8 cellular contexts compared by ENCODE assay signal in genomic region chr11:119338946-119339580, GRCh38. TPM values are rescaled to one million over a fixed set of nuclear protein-coding genes. Genes with fewer than 3 reads are reported as not detected.
DNase-seq lines count a peak whose midpoint lies in the region; ATAC-seq, FAIRE-seq and TF ChIP-seq lines count a peak whose summit lies in the region.

No MANE protein-coding gene starts in this region.

- POLR2A ChIA-PET in HepG2 (lab: Yijun Ruan, JAX) = interaction anchor here (0.6 to 3.2 kb wide), 11 partner anchors 9 to 223 kb away, joined by 3 to 31 read pairs (median 7); partner anchors contain the start of genes CBL, MCAM and USP2
- POLR2A ChIA-PET in endothelial cell of umbilical vein (lab: Charles Lee) = interaction anchor here (0.8 to 2.3 kb wide), 4 partner anchors 22 to 245 kb away, joined by 3 to 18 read pairs (median 14); partner anchors contain the start of gene MCAM

- H3K9me3 ChIP-seq in right lobe of liver = no peaks in the 10 kb centered on the region
- no peaks in the 10 kb centered on the region for H3K9me3 ChIP-seq in HepG2 (ENCODE audit: low read length)
- no peaks in the 10 kb centered on the region for H3K9me3 ChIP-seq in endothelial cell of umbilical vein (replicated peaks; ENCODE audit: control insufficient read depth, insufficient read depth, low read length)

- H3K4me1 Mint-ChIP-seq in naive B cell = peaks cover 27 to 66% (median 60%) of the 10 kb centered on the region in 3 donors

- peaks cover 24% of the 10 kb centered on the region for H3K79me2 ChIP-seq in HepG2 (ENCODE audit: insufficient read depth, low read length)
- peaks cover 23% of the 10 kb centered on the region for H3K79me2 ChIP-seq in endothelial cell of umbilical vein (ENCODE audit: control insufficient read depth, insufficient read depth, low read length)

- no peaks in the 10 kb centered on the region for H3K9me1 ChIP-seq in endothelial cell of umbilical vein (replicated peaks; ENCODE audit: control insufficient read depth, extremely low read depth, insufficient read depth, low read length)

- no peak overlapping the region for H2AFZ ChIP-seq in HepG2 (ENCODE audit: low read length)
- no peak overlapping the region for H2AFZ ChIP-seq in endothelial cell of umbilical vein (ENCODE audit: low read depth, low read length)

- CTCF ChIA-PET in HepG2 (lab: Yijun Ruan, JAX; ENCODE audit: low intra/inter-chr PET ratio, low total read pairs) = interaction anchor here (1.3 to 1.9 kb wide), 4 partner anchors 13 to 42 kb away, joined by 4 to 17 read pairs (median 9); partner anchors contain the start of gene USP2
- CTCF ChIA-PET in endothelial cell of umbilical vein (lab: Charles Lee) = interaction anchor here (0.6 to 6.3 kb wide), 37 partner anchors 12 to 390 kb away, joined by 3 to 301 read pairs (median 6); partner anchors contain the start of genes CBL, CENATAC, DPAGT1 and HINFP

- no peaks in the 10 kb centered on the region for H3K27me3 ChIP-seq in right lobe of liver
- H3K27me3 ChIP-seq in HepG2 (ENCODE audit: control insufficient read depth in 1 of 2, insufficient read depth in 2 of 2, low read length in 2 of 2) = peaks cover 2 to 33% of the 10 kb centered on the region in 2 experiments; a peak in 4 of 5 replicates
- no peaks in the 10 kb centered on the region for H3K27me3 ChIP-seq in endothelial cell of umbilical vein (ENCODE audit: control insufficient read depth in 2 of 2, insufficient read depth in 2 of 2, low read length in 2 of 2)

- no TSS peak for BruUV-seq in HepG2 (replicated peaks; lab: Mats Ljungman, UMichigan)
- TSS peak; percentile 75 for BruUV-seq in endothelial cell of umbilical vein (replicated peaks; lab: Mats Ljungman, UMichigan)

- peaks cover 4% of the 10 kb centered on the region; the same call in 1 of the 2 replicates for H4K20me1 ChIP-seq in HepG2 (ENCODE audit: insufficient read depth, low read length)
- no peaks in the 10 kb centered on the region for H4K20me1 ChIP-seq in endothelial cell of umbilical vein (replicated peaks; ENCODE audit: control insufficient read depth, extremely low read depth, insufficient read depth, low read length)

- H3K4me1 ChIP-seq in right lobe of liver (peaks cover 0 to 28% (median 12%) of the 10 kb centered on the region in 4 donors), HepG2 (ENCODE audit: insufficient read depth, low read length) (peaks cover 51% of the 10 kb centered on the region), endothelial cell of umbilical vein (ENCODE audit: control insufficient read depth, extremely low read depth, insufficient read depth, low read length) (peaks cover 40% of the 10 kb centered on the region)

- TF ChIP-seq POLR2A in right lobe of liver (IDR thresholded peaks at IDR 0.05) (no peak), HepG2 (IDR thresholded peaks at IDR 0.05; ENCODE audit: insufficient read depth in 1 of 2, low read depth in 2 of 2, low read length in 2 of 2) (no peak), endothelial cell of umbilical vein (IDR thresholded peaks at IDR 0.05; ENCODE audit: low read depth, low read length) (no peak)

- peaks cover 0 to 16% of the 10 kb centered on the region in 2 donors for H3K36me3 Mint-ChIP-seq in naive B cell

- DNase-seq in right lobe of liver = peak in 1 of 3 donors; percentile 46
- no peak for DNase-seq in HepG2 (ENCODE audit: low spot score)
- DNase-seq in endothelial cell of umbilical vein (ENCODE audit: low read depth, low spot score) = peak; percentile 49
- DNase-seq in naive B cell = no peak
- DNase-seq in SHP77 (lab: John Stamatoyannopoulos, UW) = no peak
- DNase-seq in superior temporal gyrus (ENCODE audit: extremely low spot score) = no peak
- DNase-seq in Ammon's horn (ENCODE audit: low spot score) = no peak

- TF ChIP-seq EP300 in HepG2 (IDR thresholded peaks at IDR 0.05; ENCODE audit: low read depth in 2 of 2, low read length in 2 of 2) (no peak), HepG2 (CRISPR knock-in tag; IDR thresholded peaks at IDR 0.05; ENCODE audit: borderline replicate concordance) (no peak)

- no peaks in the 10 kb centered on the region for H3K36me3 ChIP-seq in right lobe of liver
- peaks cover 8 to 14% of the 10 kb centered on the region in 2 experiments; a peak in 4 of 5 replicates for H3K36me3 ChIP-seq in HepG2 (replicated peaks in 1 of 2; ENCODE audit: control insufficient read depth in 1 of 2, insufficient read depth in 2 of 2, low read length in 2 of 2)
- H3K36me3 ChIP-seq in endothelial cell of umbilical vein (ENCODE audit: control insufficient read depth in 2 of 2, extremely low read depth in 1 of 2, insufficient read depth in 2 of 2, low read length in 2 of 2) = peaks cover 0 to 2% of the 10 kb centered on the region in 2 experiments

- intact Hi-C loops in right lobe of liver (cut with DNase I) = no loop called here
- intact Hi-C loops in HepG2 (cut with micrococcal nuclease; ENCODE audit: unreplicated experiment) = loop anchor here (1.0 kb wide), 1 partner anchor 35 kb away; no protein-coding TSS in a partner anchor
- intact Hi-C loops in endothelial cell of umbilical vein (cut with micrococcal nuclease) = loop anchor here (1.0 to 2.0 kb wide), 5 partner anchors 18 to 274 kb away; partner anchors contain the start of gene CBL

- no peak for TF ChIP-seq RAD21 in HepG2 (CRISPR knock-in tag; IDR thresholded peaks at IDR 0.05)

- no peak for FAIRE-seq in HepG2 (lab: Jason Lieb, UNC)
- FAIRE-seq in endothelial cell of umbilical vein (lab: Jason Lieb, UNC) = peak; percentile 47

- H3K4me3 Mint-ChIP-seq in naive B cell = peak overlapping the region in 7 of 8 donors; percentile 57 to 84 (median 72)

- ATAC-seq in right lobe of liver = no peak
- ATAC-seq in HepG2 = no peak
- ATAC-seq in naive B cell (ENCODE audit: low read depth in 2 of 2) = no peak
- ATAC-seq in HG03280 (IDR thresholded peaks at IDR 0.05; ENCODE audit: unreplicated experiment) = no peak

- no peaks in the 10 kb centered on the region for H3K9me3 Mint-ChIP-seq in naive B cell

- peaks cover 21 to 44% (median 41%) of the 10 kb centered on the region in 3 donors for H3K27me3 Mint-ChIP-seq in naive B cell

- 57% methylated on average over 3 of the region's 10 CpGs for WGBS in right lobe of liver (ENCODE audit: insufficient coverage, low coverage, low lambda C conversion rate, missing lambda C conversion rate)
- WGBS in HepG2 (ENCODE audit: low lambda C conversion rate) = 93% methylated on average over 8 of the region's 10 CpGs

- H3K4me2 ChIP-seq in HepG2 (ENCODE audit: low read depth, low read length) (no peak overlapping the region), endothelial cell of umbilical vein (ENCODE audit: insufficient read depth, low read length) (peak overlapping the region; percentile 64)

- dilution Hi-C loops in endothelial cell of umbilical vein (cut with MboI; ENCODE audit: extremely low pct_ligation_motif_present, low sequenced_read_pairs) = no loop called here

- H3K27ac ChIP-seq in right lobe of liver (peak overlapping the region in 1 of 3 donors; percentile 76), HepG2 (ENCODE audit: extremely low read length, insufficient read depth, low read length) (no peak overlapping the region), endothelial cell of umbilical vein (ENCODE audit: insufficient read depth, low read depth, low read length) (no peak overlapping the region)

- H3K4me3 ChIP-seq in right lobe of liver (peak overlapping the region; percentile 45 to 51 (median 49)), HepG2 (replicated peaks in 1 of 3; ENCODE audit: insufficient read depth in 1 of 3, low read depth in 2 of 3, low read length in 3 of 3) (no peak overlapping the region), endothelial cell of umbilical vein (replicated peaks in 1 of 3; ENCODE audit: insufficient read depth in 1 of 3, low read depth in 1 of 3, low read length in 3 of 3) (peak overlapping the region in 2 of 3 experiments; percentile 41 to 90)

- in situ Hi-C loops in HepG2 (cut with HindIII; ENCODE audit: extremely low pct_ligation_motif_present, low pct_unique_long_range_greater_than_20kb) = loop anchor here (5.0 to 10.0 kb wide), 2 partner anchors 33 to 136 kb away; no protein-coding TSS in a partner anchor

- H3K9ac ChIP-seq in HepG2 (ENCODE audit: insufficient read depth, low read depth, low read length) (no peak overlapping the region), endothelial cell of umbilical vein (replicated peaks; ENCODE audit: extremely low read depth, insufficient read depth, low read length) (peak overlapping the region; percentile 75)

- TF ChIP-seq CTCF in right lobe of liver (IDR thresholded peaks at IDR 0.05) = no peak
- TF ChIP-seq CTCF in HepG2 (CRISPR knock-in tag; IDR thresholded peaks at IDR 0.05) = no peak
- TF ChIP-seq CTCF in endothelial cell of umbilical vein (IDR thresholded peaks at IDR 0.05; ENCODE audit: extremely low read depth in 1 of 2, insufficient read depth in 1 of 2, low read depth in 1 of 2, low read length in 2 of 2) = no peak

- H3K27ac Mint-ChIP-seq in naive B cell = peak overlapping the region in 2 of 6 donors; percentile 33 to 49

RNA-seq across cellular contexts. Expression of gene C1QTNF5, which starts 1.6 kb away (rescaled TPM):
- 1 to 10 TPM; 2.8 to 6.3 (median 4.8) TPM for total RNA-seq in right lobe of liver
- 0.77 and 1.2 TPM in 2 replicates for total RNA-seq in HepG2 (2016; rRNA removed; fragmentation: Illumina TruSeq; extraction: Trizol)
- total RNA-seq in HepG2 (2016; cell fraction: cytosol; rRNA removed; fragmentation: Illumina TruSeq; extraction: Trizol; ENCODE audit: low read depth) = 0.26 and 0.40 TPM in 2 replicates
- total RNA-seq in HepG2 (2016; cell fraction: insoluble cytoplasmic fraction; rRNA removed; fragmentation: Illumina TruSeq; extraction: Trizol) = 0.76 and 0.78 TPM in 2 replicates
- 0.28 and 0.45 TPM in 2 replicates for total RNA-seq in HepG2 (2016; cell fraction: membrane; rRNA removed; fragmentation: Illumina TruSeq; extraction: Trizol)
- 0.47 and 0.91 TPM in 2 replicates for total RNA-seq in HepG2 (2016; cell fraction: nucleus; rRNA removed; fragmentation: Illumina TruSeq; extraction: Trizol)
- polyA plus RNA-seq in HepG2 (2011; rRNA removed) = 0.86 TPM in 2 replicates
- polyA plus RNA-seq in HepG2 (2011; cell fraction: cytosol; rRNA removed) = 0.91 and 1.1 TPM in 2 replicates
- 0.96 and 1.1 TPM in 2 replicates for polyA plus RNA-seq in HepG2 (2011; cell fraction: nucleus; rRNA removed)
- polyA plus RNA-seq in HepG2 (2012) = 0.19 and 0.53 TPM in 2 replicates
- polyA plus RNA-seq in HepG2 (2016; cell fraction: cytosol; fragmentation: Illumina TruSeq; extraction: Trizol; ENCODE audit: low read depth) = 0.25 and 0.45 TPM in 2 replicates
- polyA plus RNA-seq in HepG2 (2016; cell fraction: insoluble cytoplasmic fraction; fragmentation: Illumina TruSeq; extraction: Trizol; ENCODE audit: low read depth) = 0.39 and 0.53 TPM in 2 replicates
- 0.16 and 0.49 TPM in 2 replicates for polyA plus RNA-seq in HepG2 (2016; cell fraction: membrane; fragmentation: Illumina TruSeq; extraction: Trizol; ENCODE audit: low read depth)
- polyA plus RNA-seq in HepG2 (2016; cell fraction: nucleus; fragmentation: Illumina TruSeq; extraction: Trizol; ENCODE audit: insufficient read depth, low read depth) = 1.1 and 1.6 TPM in 2 replicates
- polyA minus RNA-seq in HepG2 (2011; rRNA and poly(A)+ RNA removed; ENCODE audit: low replicate concordance) = 0.94 TPM in 1 of 2 replicates, not detected in the other
- polyA minus RNA-seq in HepG2 (2011; cell fraction: cytosol; rRNA and poly(A)+ RNA removed) = not detected in 2 replicates
- polyA minus RNA-seq in HepG2 (2011; cell fraction: nucleus; rRNA and poly(A)+ RNA removed) = not detected in 2 replicates
- total RNA-seq in endothelial cell of umbilical vein = 126 and 130 TPM in 2 replicates
- polyA plus RNA-seq in endothelial cell of umbilical vein = 201 and 228 TPM in 2 replicates
- polyA plus RNA-seq in endothelial cell of umbilical vein (2011; cell fraction: cytosol; rRNA removed) = 125 and 160 TPM in 2 replicates
- polyA plus RNA-seq in endothelial cell of umbilical vein (2011; cell fraction: nucleus; rRNA removed) = 72.0 and 76.7 TPM in 2 replicates
- 98.8 and 155 TPM in 2 replicates for polyA plus RNA-seq in endothelial cell of umbilical vein (2012)
- 59.9 and 63.7 TPM in 2 replicates for polyA minus RNA-seq in endothelial cell of umbilical vein
- not detected for polyA minus RNA-seq in endothelial cell of umbilical vein (2011; cell fraction: cytosol; rRNA and poly(A)+ RNA removed)
- polyA minus RNA-seq in endothelial cell of umbilical vein (2011; cell fraction: nucleus; rRNA and poly(A)+ RNA removed) = 11.6 and 24.3 TPM in 2 replicates
- polyA plus RNA-seq in naive B cell (ENCODE audit: low read depth in 6 of 6) = not detected

RNA-seq across cellular contexts. Expression of gene RNF26, which starts 4.7 kb away (rescaled TPM):
- total RNA-seq in right lobe of liver (10 to 100 TPM; 12.9 to 18.1 (median 15.1) TPM), HepG2 (2016; rRNA removed; fragmentation: Illumina TruSeq; extraction: Trizol) (11.9 and 20.8 TPM in 2 replicates), endothelial cell of umbilical vein (37.9 and 40.1 TPM in 2 replicates)
- 5.1 and 5.5 TPM in 2 replicates for total RNA-seq in HepG2 (2016; cell fraction: cytosol; rRNA removed; fragmentation: Illumina TruSeq; extraction: Trizol; ENCODE audit: low read depth)
- 11.0 and 17.9 TPM in 2 replicates for total RNA-seq in HepG2 (2016; cell fraction: insoluble cytoplasmic fraction; rRNA removed; fragmentation: Illumina TruSeq; extraction: Trizol)
- total RNA-seq in HepG2 (2016; cell fraction: membrane; rRNA removed; fragmentation: Illumina TruSeq; extraction: Trizol) = 25.7 and 27.9 TPM in 2 replicates
- total RNA-seq in HepG2 (2016; cell fraction: nucleus; rRNA removed; fragmentation: Illumina TruSeq; extraction: Trizol) = 16.9 and 17.9 TPM in 2 replicates
- polyA plus RNA-seq in HepG2 (2011; rRNA removed) (26.3 and 28.8 TPM in 2 replicates), endothelial cell of umbilical vein (41.6 and 43.8 TPM in 2 replicates), naive B cell (ENCODE audit: low read depth in 6 of 6) (10 to 100 TPM; 48.8 to 98.6 (median 58.0) TPM)
- polyA plus RNA-seq in HepG2 (2011; cell fraction: cytosol; rRNA removed) = 33.9 and 41.8 TPM in 2 replicates
- polyA plus RNA-seq in HepG2 (2011; cell fraction: nucleus; rRNA removed) = 21.0 and 21.5 TPM in 2 replicates
- 29.6 and 32.1 TPM in 2 replicates for polyA plus RNA-seq in HepG2 (2012)
- 16.4 and 19.4 TPM in 2 replicates for polyA plus RNA-seq in HepG2 (2016; cell fraction: cytosol; fragmentation: Illumina TruSeq; extraction: Trizol; ENCODE audit: low read depth)
- 51.2 and 62.2 TPM in 2 replicates for polyA plus RNA-seq in HepG2 (2016; cell fraction: insoluble cytoplasmic fraction; fragmentation: Illumina TruSeq; extraction: Trizol; ENCODE audit: low read depth)
- 61.9 and 66.3 TPM in 2 replicates for polyA plus RNA-seq in HepG2 (2016; cell fraction: membrane; fragmentation: Illumina TruSeq; extraction: Trizol; ENCODE audit: low read depth)
- 50.4 and 51.8 TPM in 2 replicates for polyA plus RNA-seq in HepG2 (2016; cell fraction: nucleus; fragmentation: Illumina TruSeq; extraction: Trizol; ENCODE audit: insufficient read depth, low read depth)
- polyA minus RNA-seq in HepG2 (2011; rRNA and poly(A)+ RNA removed; ENCODE audit: low replicate concordance) = 92.7 and 163 TPM in 2 replicates
- polyA minus RNA-seq in HepG2 (2011; cell fraction: cytosol; rRNA and poly(A)+ RNA removed) = 34.6 and 35.6 TPM in 2 replicates
- 16.9 and 21.8 TPM in 2 replicates for polyA minus RNA-seq in HepG2 (2011; cell fraction: nucleus; rRNA and poly(A)+ RNA removed)
- 35.5 and 38.1 TPM in 2 replicates for polyA plus RNA-seq in endothelial cell of umbilical vein (2011; cell fraction: cytosol; rRNA removed)
- polyA plus RNA-seq in endothelial cell of umbilical vein (2011; cell fraction: nucleus; rRNA removed) = 15.7 and 17.7 TPM in 2 replicates
- polyA plus RNA-seq in endothelial cell of umbilical vein (2012) = 29.3 and 37.9 TPM in 2 replicates
- polyA minus RNA-seq in endothelial cell of umbilical vein = 44.3 and 46.7 TPM in 2 replicates
- polyA minus RNA-seq in endothelial cell of umbilical vein (2011; cell fraction: cytosol; rRNA and poly(A)+ RNA removed) = 31.6 TPM
- 16.9 and 20.4 TPM in 2 replicates for polyA minus RNA-seq in endothelial cell of umbilical vein (2011; cell fraction: nucleus; rRNA and poly(A)+ RNA removed)

RNA-seq across cellular contexts. Expression of gene MFRP, which starts 7.4 kb away (rescaled TPM):
- not detected for total RNA-seq in right lobe of liver
- not detected in 2 replicates for total RNA-seq in HepG2 (2016; rRNA removed; fragmentation: Illumina TruSeq; extraction: Trizol)
- total RNA-seq in HepG2 (2016; cell fraction: cytosol; rRNA removed; fragmentation: Illumina TruSeq; extraction: Trizol; ENCODE audit: low read depth) = not detected in 2 replicates
- total RNA-seq in HepG2 (2016; cell fraction: insoluble cytoplasmic fraction; rRNA removed; fragmentation: Illumina TruSeq; extraction: Trizol) = not detected in 2 replicates
- total RNA-seq in HepG2 (2016; cell fraction: membrane; rRNA removed; fragmentation: Illumina TruSeq; extraction: Trizol) = not detected in 2 replicates
- not detected in 2 replicates for total RNA-seq in HepG2 (2016; cell fraction: nucleus; rRNA removed; fragmentation: Illumina TruSeq; extraction: Trizol)
- polyA plus RNA-seq in HepG2 (2011; rRNA removed) = not detected in 2 replicates
- not detected in 2 replicates for polyA plus RNA-seq in HepG2 (2011; cell fraction: cytosol; rRNA removed)
- polyA plus RNA-seq in HepG2 (2011; cell fraction: nucleus; rRNA removed) = not detected in 2 replicates
- not detected in 2 replicates for polyA plus RNA-seq in HepG2 (2012)
- polyA plus RNA-seq in HepG2 (2016; cell fraction: cytosol; fragmentation: Illumina TruSeq; extraction: Trizol; ENCODE audit: low read depth) = not detected in 2 replicates
- polyA plus RNA-seq in HepG2 (2016; cell fraction: insoluble cytoplasmic fraction; fragmentation: Illumina TruSeq; extraction: Trizol; ENCODE audit: low read depth) = not detected in 2 replicates
- not detected in 2 replicates for polyA plus RNA-seq in HepG2 (2016; cell fraction: membrane; fragmentation: Illumina TruSeq; extraction: Trizol; ENCODE audit: low read depth)
- polyA plus RNA-seq in HepG2 (2016; cell fraction: nucleus; fragmentation: Illumina TruSeq; extraction: Trizol; ENCODE audit: insufficient read depth, low read depth) = not detected in 2 replicates
- polyA minus RNA-seq in HepG2 (2011; rRNA and poly(A)+ RNA removed; ENCODE audit: low replicate concordance) = not detected in 2 replicates
- not detected in 2 replicates for polyA minus RNA-seq in HepG2 (2011; cell fraction: cytosol; rRNA and poly(A)+ RNA removed)
- polyA minus RNA-seq in HepG2 (2011; cell fraction: nucleus; rRNA and poly(A)+ RNA removed) = not detected in 2 replicates
- not detected in 2 replicates for total RNA-seq in endothelial cell of umbilical vein
- 0.03 and 0.08 TPM in 2 replicates for polyA plus RNA-seq in endothelial cell of umbilical vein
- polyA plus RNA-seq in endothelial cell of umbilical vein (2011; cell fraction: cytosol; rRNA removed) = 0.03 and 0.09 TPM in 2 replicates
- polyA plus RNA-seq in endothelial cell of umbilical vein (2011; cell fraction: nucleus; rRNA removed) = 0.04 TPM in 2 replicates
- polyA plus RNA-seq in endothelial cell of umbilical vein (2012) = not detected in 2 replicates
- 0.11 TPM in 1 of 2 replicates, not detected in the other for polyA minus RNA-seq in endothelial cell of umbilical vein
- not detected for polyA minus RNA-seq in endothelial cell of umbilical vein (2011; cell fraction: cytosol; rRNA and poly(A)+ RNA removed)
- polyA minus RNA-seq in endothelial cell of umbilical vein (2011; cell fraction: nucleus; rRNA and poly(A)+ RNA removed) = not detected in 2 replicates
- not detected for polyA plus RNA-seq in naive B cell (ENCODE audit: low read depth in 6 of 6)

RNA-seq across cellular contexts. Expression of gene MCAM, which starts 22.1 kb away (rescaled TPM):
- total RNA-seq in right lobe of liver = 10 to 100 TPM in 4 of 6 experiments, 1 to 10 TPM in 2; 1.8 to 28.7 (median 12.5) TPM
- 5.9 and 15.2 TPM in 2 replicates for total RNA-seq in HepG2 (2016; rRNA removed; fragmentation: Illumina TruSeq; extraction: Trizol)
- 0.97 and 1.4 TPM in 2 replicates for total RNA-seq in HepG2 (2016; cell fraction: cytosol; rRNA removed; fragmentation: Illumina TruSeq; extraction: Trizol; ENCODE audit: low read depth)
- 5.2 and 13.8 TPM in 2 replicates for total RNA-seq in HepG2 (2016; cell fraction: insoluble cytoplasmic fraction; rRNA removed; fragmentation: Illumina TruSeq; extraction: Trizol)
- 2.5 and 3.3 TPM in 2 replicates for total RNA-seq in HepG2 (2016; cell fraction: membrane; rRNA removed; fragmentation: Illumina TruSeq; extraction: Trizol)
- 13.7 and 14.4 TPM in 2 replicates for total RNA-seq in HepG2 (2016; cell fraction: nucleus; rRNA removed; fragmentation: Illumina TruSeq; extraction: Trizol)
- 12.1 and 18.6 TPM in 2 replicates for polyA plus RNA-seq in HepG2 (2011; rRNA removed)
- polyA plus RNA-seq in HepG2 (2011; cell fraction: cytosol; rRNA removed) = 33.4 and 50.2 TPM in 2 replicates
- polyA plus RNA-seq in HepG2 (2011; cell fraction: nucleus; rRNA removed) = 24.8 and 27.5 TPM in 2 replicates
- 4.0 and 15.6 TPM in 2 replicates for polyA plus RNA-seq in HepG2 (2012)
- 0.68 and 0.83 TPM in 2 replicates for polyA plus RNA-seq in HepG2 (2016; cell fraction: cytosol; fragmentation: Illumina TruSeq; extraction: Trizol; ENCODE audit: low read depth)
- 3.9 and 5.4 TPM in 2 replicates for polyA plus RNA-seq in HepG2 (2016; cell fraction: insoluble cytoplasmic fraction; fragmentation: Illumina TruSeq; extraction: Trizol; ENCODE audit: low read depth)
- polyA plus RNA-seq in HepG2 (2016; cell fraction: membrane; fragmentation: Illumina TruSeq; extraction: Trizol; ENCODE audit: low read depth) = 1.1 and 2.3 TPM in 2 replicates
- 18.8 and 20.4 TPM in 2 replicates for polyA plus RNA-seq in HepG2 (2016; cell fraction: nucleus; fragmentation: Illumina TruSeq; extraction: Trizol; ENCODE audit: insufficient read depth, low read depth)
- 29.9 and 104 TPM in 2 replicates for polyA minus RNA-seq in HepG2 (2011; rRNA and poly(A)+ RNA removed; ENCODE audit: low replicate concordance)
- polyA minus RNA-seq in HepG2 (2011; cell fraction: cytosol; rRNA and poly(A)+ RNA removed) = 14.3 and 15.4 TPM in 2 replicates
- 13.8 and 15.8 TPM in 2 replicates for polyA minus RNA-seq in HepG2 (2011; cell fraction: nucleus; rRNA and poly(A)+ RNA removed)
- total RNA-seq in endothelial cell of umbilical vein = 1,012 and 1,027 TPM in 2 replicates
- 2,543 and 3,419 TPM in 2 replicates for polyA plus RNA-seq in endothelial cell of umbilical vein
- polyA plus RNA-seq in endothelial cell of umbilical vein (2011; cell fraction: cytosol; rRNA removed) = 1,288 and 1,700 TPM in 2 replicates
- 682 and 1,132 TPM in 2 replicates for polyA plus RNA-seq in endothelial cell of umbilical vein (2011; cell fraction: nucleus; rRNA removed)
- 548 and 754 TPM in 2 replicates for polyA plus RNA-seq in endothelial cell of umbilical vein (2012)
- 817 and 903 TPM in 2 replicates for polyA minus RNA-seq in endothelial cell of umbilical vein
- polyA minus RNA-seq in endothelial cell of umbilical vein (2011; cell fraction: cytosol; rRNA and poly(A)+ RNA removed) = 69.6 TPM
- polyA minus RNA-seq in endothelial cell of umbilical vein (2011; cell fraction: nucleus; rRNA and poly(A)+ RNA removed) = 242 and 367 TPM in 2 replicates
- polyA plus RNA-seq in naive B cell (ENCODE audit: low read depth in 6 of 6) = not detected

RNA-seq across cellular contexts. Expression of gene USP2, which starts 42.4 kb away (rescaled TPM):
- total RNA-seq in right lobe of liver (10 to 100 TPM in 2 of 6 experiments, 1 to 10 TPM in 4; 1.3 to 25.9 (median 4.6) TPM), HepG2 (2016; rRNA removed; fragmentation: Illumina TruSeq; extraction: Trizol) (6.0 and 7.2 TPM in 2 replicates), endothelial cell of umbilical vein (1.1 and 1.2 TPM in 2 replicates)
- 1.1 and 1.7 TPM in 2 replicates for total RNA-seq in HepG2 (2016; cell fraction: cytosol; rRNA removed; fragmentation: Illumina TruSeq; extraction: Trizol; ENCODE audit: low read depth)
- total RNA-seq in HepG2 (2016; cell fraction: insoluble cytoplasmic fraction; rRNA removed; fragmentation: Illumina TruSeq; extraction: Trizol) = 6.5 and 7.1 TPM in 2 replicates
- 5.7 and 5.9 TPM in 2 replicates for total RNA-seq in HepG2 (2016; cell fraction: membrane; rRNA removed; fragmentation: Illumina TruSeq; extraction: Trizol)
- 5.8 and 7.8 TPM in 2 replicates for total RNA-seq in HepG2 (2016; cell fraction: nucleus; rRNA removed; fragmentation: Illumina TruSeq; extraction: Trizol)
- polyA plus RNA-seq in HepG2 (2011; rRNA removed) (2.5 and 3.2 TPM in 2 replicates), endothelial cell of umbilical vein (0.21 and 0.22 TPM in 2 replicates), naive B cell (ENCODE audit: low read depth in 6 of 6) (not detected)
- polyA plus RNA-seq in HepG2 (2011; cell fraction: cytosol; rRNA removed) = 2.2 TPM in 2 replicates
- polyA plus RNA-seq in HepG2 (2011; cell fraction: nucleus; rRNA removed) = 4.4 and 4.7 TPM in 2 replicates
- 2.5 and 3.0 TPM in 2 replicates for polyA plus RNA-seq in HepG2 (2012)
- polyA plus RNA-seq in HepG2 (2016; cell fraction: cytosol; fragmentation: Illumina TruSeq; extraction: Trizol; ENCODE audit: low read depth) = 1.1 and 1.3 TPM in 2 replicates
- 7.6 and 11.3 TPM in 2 replicates for polyA plus RNA-seq in HepG2 (2016; cell fraction: insoluble cytoplasmic fraction; fragmentation: Illumina TruSeq; extraction: Trizol; ENCODE audit: low read depth)
- polyA plus RNA-seq in HepG2 (2016; cell fraction: membrane; fragmentation: Illumina TruSeq; extraction: Trizol; ENCODE audit: low read depth) = 4.1 and 4.2 TPM in 2 replicates
- polyA plus RNA-seq in HepG2 (2016; cell fraction: nucleus; fragmentation: Illumina TruSeq; extraction: Trizol; ENCODE audit: insufficient read depth, low read depth) = 22.1 and 23.0 TPM in 2 replicates
- polyA minus RNA-seq in HepG2 (2011; rRNA and poly(A)+ RNA removed; ENCODE audit: low replicate concordance) = 5.4 and 5.9 TPM in 2 replicates
- polyA minus RNA-seq in HepG2 (2011; cell fraction: cytosol; rRNA and poly(A)+ RNA removed) = 4.0 and 5.4 TPM in 2 replicates
- polyA minus RNA-seq in HepG2 (2011; cell fraction: nucleus; rRNA and poly(A)+ RNA removed) = 2.4 and 5.7 TPM in 2 replicates
- polyA plus RNA-seq in endothelial cell of umbilical vein (2011; cell fraction: cytosol; rRNA removed) = 0.27 and 0.30 TPM in 2 replicates
- polyA plus RNA-seq in endothelial cell of umbilical vein (2011; cell fraction: nucleus; rRNA removed) = 0.21 and 0.35 TPM in 2 replicates
- polyA plus RNA-seq in endothelial cell of umbilical vein (2012) = 0.64 and 1.2 TPM in 2 replicates
- polyA minus RNA-seq in endothelial cell of umbilical vein = 0.45 and 0.53 TPM in 2 replicates
- 1.7 TPM for polyA minus RNA-seq in endothelial cell of umbilical vein (2011; cell fraction: cytosol; rRNA and poly(A)+ RNA removed)
- polyA minus RNA-seq in endothelial cell of umbilical vein (2011; cell fraction: nucleus; rRNA and poly(A)+ RNA removed) = 0.29 and 0.67 TPM in 2 replicates

Comparison
In these comparisons a context has a peak if more than half of its experiments do, and no peak if none do; other contexts are left out.
1. H3K4me3 ChIP-seq: peak in right lobe of liver (3 of 3) and endothelial cell of umbilical vein (2 of 3); none in HepG2 (0 of 3).
2. intact Hi-C loops: an anchor here in HepG2 (1.0 kb wide) and endothelial cell of umbilical vein (1.0 to 2.0 kb wide); none called in right lobe of liver.
3. RNA of gene C1QTNF5, which starts 1.6 kb away (total RNA-seq): 126 to 130 TPM in endothelial cell of umbilical vein; 2.8 to 6.3 TPM in right lobe of liver and 0.26 to 1.2 TPM in HepG2; every median in the first group is over 10 times any median in the second.